Comparison of ENCODE assay signal across 28 cellular contexts in the genomic region with DNA sequence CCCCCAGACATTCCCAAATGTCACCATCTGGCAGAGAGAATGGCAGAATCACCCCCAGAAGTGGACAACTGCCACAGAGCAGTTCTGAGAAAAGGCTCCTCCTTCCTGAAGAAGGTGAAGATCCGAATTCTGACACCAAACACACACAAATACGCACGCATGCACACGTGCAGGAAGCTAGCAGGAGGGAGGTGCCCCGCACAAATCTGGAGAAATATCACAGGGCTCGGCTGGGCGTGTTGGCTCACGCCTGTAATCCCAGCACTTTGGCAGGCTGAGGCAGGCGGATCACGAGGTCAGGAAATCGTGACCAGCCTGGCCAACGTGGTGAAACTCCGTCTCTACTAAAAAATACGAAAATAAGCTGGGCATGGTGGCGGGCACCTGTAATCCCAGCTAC. TPM values are rescaled to one million over a fixed set of nuclear protein-coding genes. Genes with fewer than 3 reads are reported as not detected.
DNase-seq lines count a peak whose midpoint lies in the region; ATAC-seq, FAIRE-seq and TF ChIP-seq lines count a peak whose summit lies in the region.
"Had no signal": no experiment of that assay in that cellular context is flagged by ENCODE, and none has a peak within 500 bp of the region (broad histone marks: within the 10 kb centered on the region; RNA-seq: fewer than 3 reads in every experiment).

No MANE protein-coding gene starts in this region.

- no peak overlapping the region for H3K9ac ChIP-seq in mesenchymal stem cell (ENCODE audit: low read length)
- H3K9ac ChIP-seq: BLaER1 had no signal

- H3K14ac ChIP-seq in mesenchymal stem cell (ENCODE audit: low read length in 2 of 2) = no peak overlapping the region

- POLR2A ChIA-PET in MCF 10A (lab: Yijun Ruan, JAX) = no interaction called here

- H3K4me1 ChIP-seq in breast epithelium (peaks cover 0 to 11% of the 10 kb centered on the region in 2 donors), mesenchymal stem cell (ENCODE audit: control insufficient read depth, insufficient read depth, low read depth, low read length) (peaks cover 33% of the 10 kb centered on the region), prostate gland (replicated peaks) (peaks cover 5% of the 10 kb centered on the region)

- H4K8ac ChIP-seq in mesenchymal stem cell (ENCODE audit: low read length) = no peak overlapping the region

- H3K4me3 ChIP-seq in breast epithelium = no peak overlapping the region
- H3K4me3 ChIP-seq in bronchial epithelial cell (ENCODE audit: low read depth, low read length) = no peak overlapping the region
- H3K4me3 ChIP-seq in mesenchymal stem cell (ENCODE audit: insufficient read depth in 1 of 2, low read depth in 1 of 2, low read length in 2 of 2) = no peak overlapping the region
- H3K4me3 ChIP-seq in prostate gland = no peak overlapping the region
- H3K4me3 ChIP-seq: BLaER1, SJCRH30 had no signal

- H2AK5ac ChIP-seq in mesenchymal stem cell (ENCODE audit: low read length, severe bottlenecking) = peak overlapping the region; percentile 43

- no peak overlapping the region for H2AFZ ChIP-seq in mesenchymal stem cell (ENCODE audit: low read depth, low read length)

- H3K4me3 Mint-ChIP-seq in MCF 10A (ENCODE audit: unreplicated experiment) = no peak overlapping the region
- H3K4me3 Mint-ChIP-seq: CD4-positive, CD25-positive, alpha-beta regulatory T cell had no signal

- H3K23ac ChIP-seq in mesenchymal stem cell (ENCODE audit: low read length in 2 of 2) = no peak overlapping the region

- H3K27me3 Mint-ChIP-seq in MCF 10A (ENCODE audit: insufficient read depth, unreplicated experiment) = no peaks in the 10 kb centered on the region
- H3K27me3 Mint-ChIP-seq: CD4-positive, CD25-positive, alpha-beta regulatory T cell had no signal

- no peaks in the 10 kb centered on the region for H3K79me1 ChIP-seq in mesenchymal stem cell (replicated peaks; ENCODE audit: low read length, poor library complexity, severe bottlenecking)

- CTCF ChIA-PET in MCF 10A (lab: Yijun Ruan, JAX) = no interaction called here

- no peak for FAIRE-seq in bronchial epithelial cell (lab: Jason Lieb, UNC)
- FAIRE-seq: GM12892, GM19239, RCC 7860 had no signal

- intact Hi-C loops in MCF 10A (cut with micrococcal nuclease) = no loop called here
- intact Hi-C loops in breast epithelium (cut with DNase I; ENCODE audit: low total_unique reads) = no loop called here
- intact Hi-C loops in prostate gland (cut with DNase I) = no loop called here

- H3K18ac ChIP-seq in mesenchymal stem cell (ENCODE audit: low read depth in 1 of 2, low read length in 2 of 2) = no peak overlapping the region

- H3K9me3 ChIP-seq in breast epithelium (no peaks in the 10 kb centered on the region), mesenchymal stem cell (ENCODE audit: control insufficient read depth, low read length) (no peaks in the 10 kb centered on the region), prostate gland (no peaks in the 10 kb centered on the region)
- H3K9me3 ChIP-seq: BLaER1 had no signal

- H3K27ac ChIP-seq in breast epithelium (no peak overlapping the region), mesenchymal stem cell (ENCODE audit: low read length, poor library complexity, severe bottlenecking) (no peak overlapping the region), prostate gland (no peak overlapping the region)
- H3K27ac ChIP-seq: BLaER1, SJCRH30 had no signal

- no peak overlapping the region for H4K91ac ChIP-seq in mesenchymal stem cell (ENCODE audit: low read length)

- H3K36me3 ChIP-seq in breast epithelium (no peaks in the 10 kb centered on the region), bronchial epithelial cell (ENCODE audit: control insufficient read depth, insufficient read depth, low read length) (no peaks in the 10 kb centered on the region), mesenchymal stem cell (ENCODE audit: control insufficient read depth in 1 of 2, insufficient read depth in 2 of 2, low read depth in 1 of 2, low read length in 2 of 2) (no peaks in the 10 kb centered on the region), prostate gland (no peaks in the 10 kb centered on the region)
- H3K36me3 ChIP-seq: SJCRH30 had no signal

- BruUV-seq in MCF 10A (replicated peaks; lab: Mats Ljungman, UMichigan) = no TSS peak

- H3K36me3 Mint-ChIP-seq in MCF 10A (ENCODE audit: insufficient read depth, unreplicated experiment) = peaks cover 11% of the 10 kb centered on the region

- WGBS in mesenchymal stem cell = 94% methylated on average over 15 of the region's 15 CpGs
- 60% methylated on average over 15 of the region's 15 CpGs for WGBS in prostate gland

- ATAC-seq in HG03354 (IDR thresholded peaks at IDR 0.05; ENCODE audit: poor library complexity, severe bottlenecking, unreplicated experiment) = no peak
- ATAC-seq: Right ventricle myocardium inferior, SK-N-SH treated with all-trans-retinoic acid at 6 μM for 48 hours had no signal

- TF ChIP-seq CTCF in MCF 10A (IDR thresholded peaks at IDR 0.05; ENCODE audit: unreplicated experiment) (no peak), breast epithelium (IDR thresholded peaks at IDR 0.05) (no peak), bronchial epithelial cell (IDR thresholded peaks at IDR 0.05; ENCODE audit: insufficient read depth, low read length, severe bottlenecking) (no peak), prostate gland (IDR thresholded peaks at IDR 0.05) (no peak)

- TF ChIP-seq POLR2A in breast epithelium (IDR thresholded peaks at IDR 0.05) (no peak), prostate gland (IDR thresholded peaks at IDR 0.05) (no peak)

- DNase-seq in MCF 10A (ENCODE audit: unreplicated experiment) = peak; percentile 81
- no peak for DNase-seq in breast epithelium (ENCODE audit: low spot score in 2 of 2)
- peak; percentile 63 for DNase-seq in bronchial epithelial cell (ENCODE audit: low read depth)
- no peak for DNase-seq in mesenchymal stem cell
- DNase-seq in NOMO-1 treated with dmso at 0.1 percent for 144 hours (lab: John Stamatoyannopoulos, UW; ENCODE audit: unreplicated experiment) = no peak
- no peak for DNase-seq in prostate gland (ENCODE audit: low spot score)
- DNase-seq: CD4-positive, CD25-positive, alpha-beta regulatory T cell; DMS153; DND-41; IMR-90; KG1; MM.1S; NCI-H1048; NCI-H1417; NCI-H1694; NCI-H2029 treated with DMSO at 0.1 percent for 48 hours; NCI-H226; NCI-H510A; NCI-H69; OCI-M1; SJCRH30 had no signal

- H3K4me1 Mint-ChIP-seq in MCF 10A (ENCODE audit: insufficient read depth, unreplicated experiment) = peaks cover 39% of the 10 kb centered on the region

- no peak overlapping the region for H3K4me2 ChIP-seq in mesenchymal stem cell (ENCODE audit: low read length, poor library complexity, severe bottlenecking)
- H3K4me2 ChIP-seq: BLaER1 had no signal

- H3K4ac ChIP-seq in mesenchymal stem cell (ENCODE audit: low read depth in 1 of 2, low read length in 2 of 2) = no peak overlapping the region

- no peak overlapping the region for H2BK15ac ChIP-seq in mesenchymal stem cell (ENCODE audit: low read depth, poor library complexity, severe bottlenecking)

- H3K27ac Mint-ChIP-seq in MCF 10A (ENCODE audit: low read depth, unreplicated experiment) = no peak overlapping the region

- no peaks in the 10 kb centered on the region for H3K27me3 ChIP-seq in breast epithelium
- H3K27me3 ChIP-seq in bronchial epithelial cell (ENCODE audit: control insufficient read depth, insufficient read depth, low read length) = peaks cover 3% of the 10 kb centered on the region
- peaks cover 0 to 32% of the 10 kb centered on the region in 2 experiments for H3K27me3 ChIP-seq in mesenchymal stem cell (ENCODE audit: control insufficient read depth in 1 of 2, insufficient read depth in 1 of 2, low read length in 2 of 2)
- no peaks in the 10 kb centered on the region for H3K27me3 ChIP-seq in prostate gland (replicated peaks; ENCODE audit: insufficient read depth)
- H3K27me3 ChIP-seq: BLaER1, SJCRH30 had no signal

- H2BK5ac ChIP-seq in mesenchymal stem cell (ENCODE audit: low read depth, low read length, poor library complexity, severe bottlenecking) = no peak overlapping the region

- H3K9me3 Mint-ChIP-seq in MCF 10A (ENCODE audit: unreplicated experiment) = no peaks in the 10 kb centered on the region

- H2BK120ac ChIP-seq in mesenchymal stem cell (ENCODE audit: low read depth, low read length) = no peak overlapping the region

- no peak overlapping the region for H2BK12ac ChIP-seq in mesenchymal stem cell (ENCODE audit: low read length in 2 of 2)

RNA-seq across cellular contexts. Expression of a gene that starts 38.5 kb away (rescaled TPM):
- 26.4 and 28.7 TPM in 2 replicates for total RNA-seq in MCF 10A (2022)
- total RNA-seq in breast epithelium = 10 to 100 TPM; 19.5 to 61.9 (median 46.0) TPM
- 33.2 and 36.6 TPM in 2 replicates for total RNA-seq in bronchial epithelial cell
- 16.0 TPM for polyA plus RNA-seq in mesenchymal stem cell (2013, experiment 1 of 2)
- polyA plus RNA-seq in mesenchymal stem cell (2013, experiment 2 of 2) = 14.3 TPM
- total RNA-seq in prostate gland = 10 to 100 TPM; 58.3 to 67.7 TPM

Comparison
In these comparisons a context has a peak if more than half of its experiments do, and no peak if none do; other contexts are left out.
1. DNase-seq: peak in MCF 10A (single experiment) and bronchial epithelial cell (single experiment); none in breast epithelium (0 of 2), mesenchymal stem cell (single experiment), NOMO-1 treated with dmso at 0.1 percent for 144 hours (single experiment) and prostate gland (single experiment).